Comparison of ENCODE assay signal across 8 cellular contexts in the genomic region with DNA sequence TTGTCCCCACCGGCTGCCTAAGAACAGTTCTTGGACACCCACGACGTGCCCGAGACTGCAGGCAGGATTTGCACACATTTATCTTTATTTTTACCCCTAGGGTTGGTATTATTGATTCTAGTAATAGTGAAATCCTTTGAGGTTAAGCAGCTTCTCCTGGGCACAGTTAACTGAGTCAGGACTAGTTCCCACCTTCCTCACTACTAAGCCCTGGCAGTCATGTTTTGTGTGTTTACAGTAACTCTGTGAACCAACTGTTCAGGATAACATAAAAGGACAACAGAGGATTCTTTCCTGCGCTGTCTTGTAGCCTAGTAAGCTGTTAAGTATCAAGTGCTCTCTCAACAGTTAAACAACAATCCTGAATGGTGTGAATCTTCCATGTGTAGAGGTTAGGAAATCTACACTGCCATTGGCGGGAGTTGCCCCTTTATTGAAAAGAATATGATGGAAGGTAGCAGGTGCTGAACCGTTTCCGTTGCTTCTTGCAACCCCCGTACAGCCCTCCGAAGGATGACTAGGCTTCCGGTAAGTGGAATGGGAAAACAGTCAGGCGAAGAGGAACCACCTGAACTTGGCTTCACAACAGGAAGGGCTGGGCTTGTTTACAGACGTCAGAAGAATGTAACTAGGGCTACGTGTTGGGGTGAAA. TPM values are rescaled to one million over a fixed set of nuclear protein-coding genes. Genes with fewer than 3 reads are reported as not detected.
DNase-seq lines count a peak whose midpoint lies in the region; ATAC-seq, FAIRE-seq and TF ChIP-seq lines count a peak whose summit lies in the region.

No MANE protein-coding gene starts in this region.

- TF ChIP-seq CTCF in NB4 (IDR thresholded peaks at IDR 0.05; ENCODE audit: low read depth, low read length) (no peak), esophagus squamous epithelium (IDR thresholded peaks at IDR 0.05) (no peak)

- peak; percentile 34 for ATAC-seq in naive thymus-derived CD4-positive, alpha-beta T cell
- ATAC-seq in HG03342 (IDR thresholded peaks at IDR 0.05; ENCODE audit: unreplicated experiment) = no peak

- peak; percentile 21 for FAIRE-seq in GM19239 (lab: Jason Lieb, UNC)

- 12 to 15% methylated on average over 10 to 14 of the region's 14 CpGs for WGBS in esophagus squamous epithelium, 2 donors

- no peaks in the 10 kb centered on the region for H3K9me3 ChIP-seq in esophagus squamous epithelium
- no peaks in the 10 kb centered on the region for H3K9me3 ChIP-seq in naive thymus-derived CD4-positive, alpha-beta T cell (ENCODE audit: control insufficient read depth in 2 of 3, low read length in 3 of 3)

- peak; percentile 48 for DNase-seq in ACHN
- no peak for DNase-seq in GM19239 (ENCODE audit: insufficient read length, low spot score)
- peak; percentile 60 for DNase-seq in NB4 (ENCODE audit: low read depth)
- DNase-seq in activated CD4-positive, alpha-beta memory T cell treated with anti-CD3 and anti-CD28 coated beads, Interleukin-2, amount 10 ng/mL, durations not matched to agents 7 days and 5 days = peak; percentile 45
- no peak for DNase-seq in esophagus squamous epithelium (lab: John Stamatoyannopoulos, UW)
- peak in 8 of 9 donors; percentile 28 to 81 (median 72) for DNase-seq in naive thymus-derived CD4-positive, alpha-beta T cell
- no peak for DNase-seq in middle frontal gyrus (ENCODE audit: extremely low spot score, low spot score)

- H3K36me3 ChIP-seq in esophagus squamous epithelium = peaks cover 0 to 13% (median 1%) of the 10 kb centered on the region in 3 donors
- peaks cover 0 to 12% (median 0%) of the 10 kb centered on the region in 3 experiments for H3K36me3 ChIP-seq in naive thymus-derived CD4-positive, alpha-beta T cell (ENCODE audit: control insufficient read depth in 2 of 3, insufficient read depth in 3 of 3, low read length in 3 of 3)

- no peaks in the 10 kb centered on the region for H3K9me3 Mint-ChIP-seq in activated CD4-positive, alpha-beta memory T cell treated with anti-CD3 and anti-CD28 coated beads, Interleukin-2, amount 10 ng/mL, durations not matched to agents 7 days and 5 days
- H3K9me3 Mint-ChIP-seq in naive thymus-derived CD4-positive, alpha-beta T cell = peaks cover 0 to 5% (median 0%) of the 10 kb centered on the region in 11 donors

- H3K36me3 Mint-ChIP-seq in activated CD4-positive, alpha-beta memory T cell treated with anti-CD3 and anti-CD28 coated beads, Interleukin-2, amount 10 ng/mL, durations not matched to agents 7 days and 5 days (ENCODE audit: low read depth) = peaks cover 19% of the 10 kb centered on the region
- H3K36me3 Mint-ChIP-seq in naive thymus-derived CD4-positive, alpha-beta T cell = peaks cover 0 to 20% (median 7%) of the 10 kb centered on the region in 5 donors

- TF ChIP-seq POLR2A in NB4 (IDR thresholded peaks at IDR 0.05; ENCODE audit: extremely low read depth, insufficient read length) (no peak), esophagus squamous epithelium (IDR thresholded peaks at IDR 0.05) (peak in 2 of 4 donors; percentile 17 to 19)

- no peaks in the 10 kb centered on the region for H3K27me3 Mint-ChIP-seq in activated CD4-positive, alpha-beta memory T cell treated with anti-CD3 and anti-CD28 coated beads, Interleukin-2, amount 10 ng/mL, durations not matched to agents 7 days and 5 days
- no peaks in the 10 kb centered on the region for H3K27me3 Mint-ChIP-seq in naive thymus-derived CD4-positive, alpha-beta T cell

- H3K27me3 ChIP-seq in esophagus squamous epithelium = no peaks in the 10 kb centered on the region
- no peaks in the 10 kb centered on the region for H3K27me3 ChIP-seq in naive thymus-derived CD4-positive, alpha-beta T cell (ENCODE audit: control insufficient read depth in 2 of 2, insufficient read depth in 2 of 2, low read length in 2 of 2)

- peaks cover 7 to 50% (median 22%) of the 10 kb centered on the region in 3 donors for H3K4me1 ChIP-seq in esophagus squamous epithelium
- H3K4me1 ChIP-seq in naive thymus-derived CD4-positive, alpha-beta T cell (ENCODE audit: control insufficient read depth in 2 of 2, insufficient read depth in 2 of 2, low read length in 2 of 2) = peaks cover 18 to 31% of the 10 kb centered on the region in 2 donors

- peak overlapping the region; percentile 97 for H3K27ac Mint-ChIP-seq in activated CD4-positive, alpha-beta memory T cell treated with anti-CD3 and anti-CD28 coated beads, Interleukin-2, amount 10 ng/mL, durations not matched to agents 7 days and 5 days
- H3K27ac Mint-ChIP-seq in naive thymus-derived CD4-positive, alpha-beta T cell = peak overlapping the region; percentile 91 to 98 (median 96)

- H3K4me1 Mint-ChIP-seq in activated CD4-positive, alpha-beta memory T cell treated with anti-CD3 and anti-CD28 coated beads, Interleukin-2, amount 10 ng/mL, durations not matched to agents 7 days and 5 days = peaks cover 45% of the 10 kb centered on the region
- peaks cover 24 to 54% (median 37%) of the 10 kb centered on the region in 7 donors for H3K4me1 Mint-ChIP-seq in naive thymus-derived CD4-positive, alpha-beta T cell

- in situ Hi-C loops in ACHN (cut with HindIII; ENCODE audit: low pct_ligation_motif_present, low pct_unique_long_range_greater_than_20kb, low sequenced_read_pairs) = no loop called here

- peak overlapping the region; percentile 97 for H3K4me3 Mint-ChIP-seq in activated CD4-positive, alpha-beta memory T cell treated with anti-CD3 and anti-CD28 coated beads, Interleukin-2, amount 10 ng/mL, durations not matched to agents 7 days and 5 days
- peak overlapping the region; percentile 74 to 96 (median 93) for H3K4me3 Mint-ChIP-seq in naive thymus-derived CD4-positive, alpha-beta T cell

- POLR2A ChIA-PET in activated CD4-positive, alpha-beta memory T cell treated with anti-CD3 and anti-CD28 coated beads, Interleukin-2, amount 10 ng/mL, durations not matched to agents 7 days and 5 days (lab: Charles Lee) = interaction anchor here (0.9 to 9.5 kb wide), 6 partner anchors 15 to 322 kb away, joined by 3 to 186 read pairs (median 15); partner anchors contain the start of genes ACAT2, MRPL18, TCP1 and WTAP
- POLR2A ChIA-PET in naive thymus-derived CD4-positive, alpha-beta T cell (lab: Charles Lee) = interaction anchor here (0.6 to 10.0 kb wide), 13 partner anchors 17 to 321 kb away, joined by 3 to 115 read pairs (median 5); partner anchors contain the start of genes ACAT2, IGF2R, MRPL18 and TCP1

- peak overlapping the region; percentile 95 to 97 (median 96) for H3K27ac ChIP-seq in esophagus squamous epithelium
- peak overlapping the region; percentile 90 for H3K27ac ChIP-seq in naive thymus-derived CD4-positive, alpha-beta T cell (ENCODE audit: low read depth, low read length)

- H3K4me3 ChIP-seq in NB4 (ENCODE audit: low read depth, low read length) (peak overlapping the region; percentile 54), esophagus squamous epithelium (peak overlapping the region; percentile 73 to 92 (median 80))
- H3K4me3 ChIP-seq in naive thymus-derived CD4-positive, alpha-beta T cell (ENCODE audit: low read length) = peak overlapping the region; percentile 63

- CTCF ChIA-PET in activated CD4-positive, alpha-beta memory T cell treated with anti-CD3 and anti-CD28 coated beads, Interleukin-2, amount 10 ng/mL, durations not matched to agents 7 days and 5 days (lab: Charles Lee) = interaction anchor here (0.7 to 3.5 kb wide), 4 partner anchors 10 to 67 kb away, joined by 3 to 20 read pairs (median 4); partner anchors contain the start of gene WTAP
- CTCF ChIA-PET in naive thymus-derived CD4-positive, alpha-beta T cell (lab: Charles Lee) = interaction anchor here (0.9 to 1.7 kb wide), 4 partner anchors 23 to 247 kb away, joined by 3 to 6 read pairs (median 4); partner anchors contain the start of gene WTAP

- intact Hi-C loops in esophagus squamous epithelium (cut with DNase I) = loop anchor here (10.0 kb wide), 2 partner anchors 71 to 341 kb away; partner anchors contain the start of gene ACAT2
- intact Hi-C loops in naive thymus-derived CD4-positive, alpha-beta T cell (cut with micrococcal nuclease) = loop anchor here (1.0 to 10.0 kb wide), 15 partner anchors 33 to 877 kb away; partner anchors contain the start of genes ACAT2 (in 2 of the 2), WTAP (in 2 of the 2), EZR (in 1 of the 2) and MRPL18 (in 1 of the 2)

RNA-seq across cellular contexts. Expression of gene SOD2, which starts 1.0 kb away (rescaled TPM):
- 10 to 100 TPM; 76.5 to 84.8 TPM for total RNA-seq in activated CD4-positive, alpha-beta memory T cell treated with anti-CD3 and anti-CD28 coated beads, Interleukin-2, amount 10 ng/mL, durations not matched to agents 7 days and 5 days
- total RNA-seq in esophagus squamous epithelium = 100 to 1,000 TPM; 227 to 792 (median 519) TPM
- 100 to 1,000 TPM in 4 of 5 experiments, 10 to 100 TPM in 1; 80.2 to 306 (median 105) TPM for total RNA-seq in naive thymus-derived CD4-positive, alpha-beta T cell
- polyA plus RNA-seq in naive thymus-derived CD4-positive, alpha-beta T cell = 100 to 1,000 TPM; 114 to 128 TPM

RNA-seq across cellular contexts. Expression of gene WTAP, which starts 33.3 kb away (rescaled TPM):
- 100 to 1,000 TPM; 124 TPM for total RNA-seq in activated CD4-positive, alpha-beta memory T cell treated with anti-CD3 and anti-CD28 coated beads, Interleukin-2, amount 10 ng/mL, durations not matched to agents 7 days and 5 days
- total RNA-seq in esophagus squamous epithelium = 100 to 1,000 TPM in 1 of 4 donors, 10 to 100 TPM in 3; 45.0 to 105 (median 82.6) TPM
- 100 to 1,000 TPM; 117 to 152 (median 141) TPM for total RNA-seq in naive thymus-derived CD4-positive, alpha-beta T cell
- 100 to 1,000 TPM; 131 to 133 TPM for polyA plus RNA-seq in naive thymus-derived CD4-positive, alpha-beta T cell

Comparison
In these comparisons a context has a peak if more than half of its experiments do, and no peak if none do; other contexts are left out.
1. DNase-seq: peak in ACHN (single experiment), NB4 (single experiment), activated CD4-positive, alpha-beta memory T cell treated with anti-CD3 and anti-CD28 coated beads, Interleukin-2, amount 10 ng/mL, durations not matched to agents 7 days and 5 days (single experiment) and naive thymus-derived CD4-positive, alpha-beta T cell (8 of 9); none in GM19239 (single experiment), esophagus squamous epithelium (single experiment) and middle frontal gyrus (single experiment).
2. Peak in every context shown above with its lines, with median percentiles within 50 percentile points of each other: H3K4me3 ChIP-seq.